ENCODE assay signal across 8 cellular contexts in genomic region chr3:172520332-172520831, GRCh38. TPM values are rescaled to one million over a fixed set of nuclear protein-coding genes. Genes with fewer than 3 reads are reported as not detected.
DNase-seq lines count a peak whose midpoint lies in the region; ATAC-seq and TF ChIP-seq lines count a peak whose summit lies in the region.

No MANE protein-coding gene starts in this region.

- H3K9me3 ChIP-seq in Loucy (ENCODE audit: insufficient read depth, low read depth, low read length) (no peaks in the 10 kb centered on the region), esophagus (ENCODE audit: control insufficient read depth in 2 of 2, insufficient read depth in 1 of 2, low read depth in 1 of 2, low read length in 1 of 2) (no peaks in the 10 kb centered on the region), MG63 (no peaks in the 10 kb centered on the region)

- H3K4me2 ChIP-seq in Loucy (ENCODE audit: low read depth, low read length, poor library complexity, severe bottlenecking): peak overlapping the region; percentile 65

- TF ChIP-seq CTCF in Loucy (conservative IDR thresholded peaks at IDR 0.05; ENCODE audit: low read length): no peak

- DNase-seq in GM03348 (ENCODE audit: low spot score): peak; percentile 77
- peak; percentile 44 for DNase-seq in stromal cell of bone marrow (ENCODE audit: low read depth)
- no peak for DNase-seq in 8988T
- DNase-seq in MG63: no peak
- DNase-seq in hippocampal formation (lab: John Stamatoyannopoulos, UW): no peak

- 30 to 36% methylated on average over 4 of the region's 4 CpGs for WGBS in esophagus, 2 donors

- H2AFZ ChIP-seq in Loucy (ENCODE audit: low read length): no peak overlapping the region

- no peaks in the 10 kb centered on the region for H3K79me2 ChIP-seq in Loucy (ENCODE audit: insufficient read depth, low read length)

- no peak overlapping the region for H3K9ac ChIP-seq in Loucy (ENCODE audit: low read depth, low read length, poor library complexity, severe bottlenecking)

- peak overlapping the region; percentile 44 to 76 for H3K27ac ChIP-seq in esophagus (ENCODE audit: low read depth in 2 of 2, low read length in 1 of 2)

- peaks cover 44% of the 10 kb centered on the region for H3K4me1 ChIP-seq in Loucy (ENCODE audit: insufficient read depth, low read length, poor library complexity, severe bottlenecking)
- peaks cover 7 to 10% of the 10 kb centered on the region in 2 donors for H3K4me1 ChIP-seq in esophagus (ENCODE audit: control insufficient read depth in 2 of 2, insufficient read depth in 2 of 2, low read length in 1 of 2)

- ATAC-seq in GM21447 (IDR thresholded peaks at IDR 0.05; ENCODE audit: unreplicated experiment): peak; percentile 42

- H4K20me1 ChIP-seq in Loucy (ENCODE audit: insufficient read depth, low read length, poor library complexity, severe bottlenecking): no peaks in the 10 kb centered on the region

- no peaks in the 10 kb centered on the region for H3K36me3 ChIP-seq in Loucy (ENCODE audit: insufficient read depth, low read length)
- no peaks in the 10 kb centered on the region for H3K36me3 ChIP-seq in esophagus (ENCODE audit: control insufficient read depth in 2 of 2, insufficient read depth in 2 of 2, low read length in 1 of 2)
- no peaks in the 10 kb centered on the region for H3K36me3 ChIP-seq in MG63

- no peaks in the 10 kb centered on the region for H3K27me3 ChIP-seq in Loucy (ENCODE audit: insufficient read depth, low read length, poor library complexity, severe bottlenecking)
- H3K27me3 ChIP-seq in esophagus (ENCODE audit: control insufficient read depth in 1 of 2, insufficient read depth in 2 of 2, low read length in 2 of 2): no peaks in the 10 kb centered on the region
- no peaks in the 10 kb centered on the region for H3K27me3 ChIP-seq in MG63

- H3K4me3 ChIP-seq in Loucy (ENCODE audit: low read length, poor library complexity, severe bottlenecking) (peak overlapping the region; percentile 3), esophagus (ENCODE audit: low read depth in 1 of 2, low read length in 2 of 2) (peak overlapping the region; percentile 15 to 97), MG63 (no peak overlapping the region)

- H3K9me2 ChIP-seq in Loucy (replicated peaks; ENCODE audit: low read depth, low read length): no peaks in the 10 kb centered on the region

- H3F3A ChIP-seq in Loucy (ENCODE audit: low read depth): no peaks in the 10 kb centered on the region; the same call in 1 of the 2 replicates

RNA-seq across cellular contexts. Expression of gene TNFSF10, which starts 2.8 kb away (rescaled TPM):
- polyA plus RNA-seq in esophagus: 10 to 100 TPM; 45.1 to 60.5 TPM
- not detected in 2 replicates for total RNA-seq in MG63 (2014; rRNA removed; shearing (Covaris generic); ENCODE audit: low replicate concordance)

Comparison
In these comparisons a context has a peak if more than half of its experiments do, and no peak if none do; other contexts are left out.
1. DNase-seq: peak in GM03348 (single experiment) and stromal cell of bone marrow (single experiment); none in 8988T (single experiment), MG63 (single experiment) and hippocampal formation (0 of 2).